8 cellular contexts compared by ENCODE assay signal in genomic region chr14:57317248-57317833, GRCh38. TPM values are rescaled to one million over a fixed set of nuclear protein-coding genes. Genes with fewer than 3 reads are reported as not detected.
DNase-seq lines count a peak whose midpoint lies in the region; ATAC-seq lines count a peak whose summit lies in the region.

No MANE protein-coding gene starts in this region.

- H3K27ac Mint-ChIP-seq in naive B cell: no peak overlapping the region

- peaks cover 0 to 5% of the 10 kb centered on the region in 2 donors for H3K36me3 Mint-ChIP-seq in naive B cell

- no peak overlapping the region for H3K4me3 Mint-ChIP-seq in naive B cell

- peaks cover 0 to 10% (median 4%) of the 10 kb centered on the region in 7 donors for H3K9me3 Mint-ChIP-seq in naive B cell

- DNase-seq in activated gamma-delta T cell treated with Interleukin-2 at 50 U/mL for 16 hours (peak; percentile 72), activated gamma-delta T cell (lab: John Stamatoyannopoulos, UW) (no peak), HS-5 (ENCODE audit: low read depth) (peak; percentile 41), NOMO-1 treated with DMSO at 0.1 percent for 48 hours (lab: John Stamatoyannopoulos, UW; ENCODE audit: unreplicated experiment) (peak; percentile 56), epithelial cell of prostate (ENCODE audit: low read depth, low spot score) (peak; percentile 37), naive B cell (peak; percentile 62)
- DNase-seq in activated CD8-positive, alpha-beta memory T cell treated with anti-CD3 and anti-CD28 coated beads, Interleukin-2, amount 50 U/mL, for 4 hours: peak; percentile 69
- DNase-seq in stimulated activated CD8-positive, alpha-beta memory T cell treated with anti-CD3 and anti-CD28 coated beads, Interleukin-7, amount 100 ng/mL, for 48 hours (ENCODE audit: extremely low read depth in 1 of 2, low read depth in 1 of 2): peak; percentile 8 to 43

- no peak overlapping the region for H3K27ac ChIP-seq in epithelial cell of prostate

- peaks cover 8 to 15% (median 9%) of the 10 kb centered on the region in 3 donors for H3K27me3 Mint-ChIP-seq in naive B cell

- peak; percentile 51 to 65 for ATAC-seq in naive B cell (ENCODE audit: low read depth in 2 of 2)

- H3K4me1 Mint-ChIP-seq in naive B cell: peaks cover 4 to 6% (median 4%) of the 10 kb centered on the region in 3 donors

RNA-seq across cellular contexts. Expression of gene AP5M1, which starts 48.6 kb away (rescaled TPM):
- polyA plus RNA-seq in naive B cell (ENCODE audit: low read depth in 6 of 6): 10 to 100 TPM; 30.5 to 43.5 (median 37.4) TPM

RNA-seq across cellular contexts. Expression of gene EXOC5, which starts 48.6 kb away (rescaled TPM):
- polyA plus RNA-seq in naive B cell (ENCODE audit: low read depth in 6 of 6): 10 to 100 TPM; 32.4 to 66.9 (median 59.4) TPM
